Comparison of ENCODE assay signal across 1 cellular context in the genomic region with DNA sequence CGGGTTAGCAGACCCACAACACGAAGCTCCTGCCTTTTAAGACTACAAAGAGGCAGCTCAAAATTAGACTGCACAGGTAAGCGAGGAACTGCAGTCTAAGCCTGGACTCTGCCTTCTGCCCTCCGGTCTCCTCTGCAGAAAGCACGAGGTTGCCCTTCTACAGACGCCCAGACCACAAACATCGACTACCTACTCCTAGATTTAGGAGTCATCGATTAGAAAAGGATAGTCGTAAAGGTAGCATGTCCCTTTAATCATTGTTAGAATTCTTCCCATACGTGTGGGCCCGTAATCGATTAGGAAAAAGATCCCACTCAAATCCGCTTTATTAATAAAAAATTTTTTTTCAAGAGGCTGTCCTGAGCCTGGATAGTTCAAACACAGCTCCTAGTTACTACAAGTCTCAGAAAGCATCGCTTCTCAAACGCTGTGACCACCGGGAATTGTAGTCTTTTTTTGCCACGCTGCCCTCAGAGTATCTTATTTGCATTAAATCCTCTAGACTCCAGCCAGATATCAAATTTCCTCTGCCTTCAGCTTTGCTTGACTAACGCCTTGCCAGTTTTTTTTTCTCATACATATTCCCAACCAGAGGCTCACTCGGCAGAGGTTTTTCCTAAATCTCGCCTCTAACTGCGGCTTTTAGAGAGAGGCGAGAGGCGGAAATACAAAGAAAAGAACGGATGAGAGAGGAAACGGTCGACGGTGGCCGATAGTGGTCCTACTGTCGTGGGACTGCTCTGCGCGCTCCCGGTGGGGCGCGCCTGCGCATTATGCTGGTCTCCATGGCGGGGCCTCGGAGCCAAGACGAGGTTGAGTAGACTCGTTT.
TF ChIP-seq lines count a peak whose summit lies in the region.

A gene with protein sequence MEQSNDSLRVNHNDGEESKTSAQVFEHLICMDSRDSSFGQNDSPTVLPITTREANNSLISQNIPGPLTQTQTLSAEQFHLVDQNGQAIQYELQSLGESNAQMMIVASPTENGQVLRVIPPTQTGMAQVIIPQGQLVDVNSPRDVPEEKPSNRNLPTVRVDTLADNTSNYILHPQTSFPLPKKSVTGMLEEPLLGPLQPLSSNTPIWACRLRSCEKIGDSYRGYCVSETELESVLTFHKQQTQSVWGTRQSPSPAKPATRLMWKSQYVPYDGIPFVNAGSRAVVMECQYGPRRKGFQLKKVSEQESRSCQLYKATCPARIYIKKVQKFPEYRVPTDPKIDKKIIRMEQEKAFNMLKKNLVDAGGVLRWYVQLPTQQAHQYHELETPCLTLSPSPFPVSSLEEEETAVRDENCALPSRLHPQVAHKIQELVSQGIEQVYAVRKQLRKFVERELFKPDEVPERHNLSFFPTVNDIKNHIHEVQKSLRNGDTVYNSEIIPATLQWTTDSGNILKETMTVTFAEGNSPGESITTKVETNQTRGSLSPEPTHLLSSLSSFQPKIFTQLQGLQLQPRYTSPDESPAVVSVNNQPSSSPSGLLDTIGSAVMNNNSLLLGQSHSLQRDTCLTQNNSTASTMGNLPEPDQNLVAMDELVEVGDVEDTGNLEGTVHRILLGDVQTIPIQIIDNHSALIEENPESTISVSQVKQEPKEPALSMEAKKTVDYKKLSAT (plus strand): TSS at position 763 of the 829 bp plus-strand sequence. CDS start 29,628 bp downstream, outside the sequence.
A gene (minus strand): TSS at position 161 of the 829 bp plus-strand sequence. CDS start 197 bp downstream, outside the sequence.

TF ChIP-seq in HCT116, 20 proteins besides CTCF, POLR2A, EP300 and RAD21 (continued from another document):
- TF ChIP-seq, protein P1, sequence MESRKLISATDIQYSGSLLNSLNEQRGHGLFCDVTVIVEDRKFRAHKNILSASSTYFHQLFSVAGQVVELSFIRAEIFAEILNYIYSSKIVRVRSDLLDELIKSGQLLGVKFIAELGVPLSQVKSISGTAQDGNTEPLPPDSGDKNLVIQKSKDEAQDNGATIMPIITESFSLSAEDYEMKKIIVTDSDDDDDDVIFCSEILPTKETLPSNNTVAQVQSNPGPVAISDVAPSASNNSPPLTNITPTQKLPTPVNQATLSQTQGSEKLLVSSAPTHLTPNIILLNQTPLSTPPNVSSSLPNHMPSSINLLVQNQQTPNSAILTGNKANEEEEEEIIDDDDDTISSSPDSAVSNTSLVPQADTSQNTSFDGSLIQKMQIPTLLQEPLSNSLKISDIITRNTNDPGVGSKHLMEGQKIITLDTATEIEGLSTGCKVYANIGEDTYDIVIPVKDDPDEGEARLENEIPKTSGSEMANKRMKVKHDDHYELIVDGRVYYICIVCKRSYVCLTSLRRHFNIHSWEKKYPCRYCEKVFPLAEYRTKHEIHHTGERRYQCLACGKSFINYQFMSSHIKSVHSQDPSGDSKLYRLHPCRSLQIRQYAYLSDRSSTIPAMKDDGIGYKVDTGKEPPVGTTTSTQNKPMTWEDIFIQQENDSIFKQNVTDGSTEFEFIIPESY (IDR thresholded peaks at IDR 0.05; ENCODE audit: extremely low read depth, insufficient replicate concordance, low read length): peak; percentile 70
- TF ChIP-seq EZH2 (IDR thresholded peaks at IDR 0.05) (no peak), EGR1 (IDR thresholded peaks at IDR 0.05; ENCODE audit: low read depth) (no peak), CBX3 (IDR thresholded peaks at IDR 0.05; ENCODE audit: low read depth) (no peak), SIN3A (IDR thresholded peaks at IDR 0.05; ENCODE audit: low read depth) (peak; percentile 59; the same call in 1 of the 2 replicates)
- TF ChIP-seq, protein P2, sequence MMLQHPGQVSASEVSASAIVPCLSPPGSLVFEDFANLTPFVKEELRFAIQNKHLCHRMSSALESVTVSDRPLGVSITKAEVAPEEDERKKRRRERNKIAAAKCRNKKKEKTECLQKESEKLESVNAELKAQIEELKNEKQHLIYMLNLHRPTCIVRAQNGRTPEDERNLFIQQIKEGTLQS (IDR thresholded peaks at IDR 0.05): no peak
- TF ChIP-seq, protein P3, sequence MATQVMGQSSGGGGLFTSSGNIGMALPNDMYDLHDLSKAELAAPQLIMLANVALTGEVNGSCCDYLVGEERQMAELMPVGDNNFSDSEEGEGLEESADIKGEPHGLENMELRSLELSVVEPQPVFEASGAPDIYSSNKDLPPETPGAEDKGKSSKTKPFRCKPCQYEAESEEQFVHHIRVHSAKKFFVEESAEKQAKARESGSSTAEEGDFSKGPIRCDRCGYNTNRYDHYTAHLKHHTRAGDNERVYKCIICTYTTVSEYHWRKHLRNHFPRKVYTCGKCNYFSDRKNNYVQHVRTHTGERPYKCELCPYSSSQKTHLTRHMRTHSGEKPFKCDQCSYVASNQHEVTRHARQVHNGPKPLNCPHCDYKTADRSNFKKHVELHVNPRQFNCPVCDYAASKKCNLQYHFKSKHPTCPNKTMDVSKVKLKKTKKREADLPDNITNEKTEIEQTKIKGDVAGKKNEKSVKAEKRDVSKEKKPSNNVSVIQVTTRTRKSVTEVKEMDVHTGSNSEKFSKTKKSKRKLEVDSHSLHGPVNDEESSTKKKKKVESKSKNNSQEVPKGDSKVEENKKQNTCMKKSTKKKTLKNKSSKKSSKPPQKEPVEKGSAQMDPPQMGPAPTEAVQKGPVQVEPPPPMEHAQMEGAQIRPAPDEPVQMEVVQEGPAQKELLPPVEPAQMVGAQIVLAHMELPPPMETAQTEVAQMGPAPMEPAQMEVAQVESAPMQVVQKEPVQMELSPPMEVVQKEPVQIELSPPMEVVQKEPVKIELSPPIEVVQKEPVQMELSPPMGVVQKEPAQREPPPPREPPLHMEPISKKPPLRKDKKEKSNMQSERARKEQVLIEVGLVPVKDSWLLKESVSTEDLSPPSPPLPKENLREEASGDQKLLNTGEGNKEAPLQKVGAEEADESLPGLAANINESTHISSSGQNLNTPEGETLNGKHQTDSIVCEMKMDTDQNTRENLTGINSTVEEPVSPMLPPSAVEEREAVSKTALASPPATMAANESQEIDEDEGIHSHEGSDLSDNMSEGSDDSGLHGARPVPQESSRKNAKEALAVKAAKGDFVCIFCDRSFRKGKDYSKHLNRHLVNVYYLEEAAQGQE (IDR thresholded peaks at IDR 0.05; ENCODE audit: low read depth): no peak
